In the genomic region with DNA sequence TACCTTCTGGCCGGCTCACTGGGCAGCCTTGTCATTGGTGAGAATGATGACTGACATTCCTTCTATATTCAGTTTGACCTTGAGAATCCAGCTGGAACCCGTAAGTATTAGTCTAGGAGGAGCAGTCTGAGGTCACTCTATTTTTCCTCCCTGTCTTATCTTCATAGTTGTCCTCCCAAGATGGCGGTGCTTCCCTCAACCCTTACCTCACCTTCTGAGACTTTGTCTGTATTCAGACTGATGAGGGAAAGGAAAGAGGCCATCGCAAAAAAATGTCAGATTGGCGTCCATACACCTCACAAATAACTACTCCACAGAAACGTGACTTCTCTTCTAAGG, we compare ENCODE assay signal across 1 cellular context.
TF ChIP-seq lines count a peak whose summit lies in the region.

No MANE protein-coding gene starts in this region.

TF ChIP-seq in K562, 482 proteins besides CTCF, POLR2A, EP300 and RAD21:
- TF ChIP-seq, protein P1, sequence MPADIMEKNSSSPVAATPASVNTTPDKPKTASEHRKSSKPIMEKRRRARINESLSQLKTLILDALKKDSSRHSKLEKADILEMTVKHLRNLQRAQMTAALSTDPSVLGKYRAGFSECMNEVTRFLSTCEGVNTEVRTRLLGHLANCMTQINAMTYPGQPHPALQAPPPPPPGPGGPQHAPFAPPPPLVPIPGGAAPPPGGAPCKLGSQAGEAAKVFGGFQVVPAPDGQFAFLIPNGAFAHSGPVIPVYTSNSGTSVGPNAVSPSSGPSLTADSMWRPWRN (IDR thresholded peaks at IDR 0.05; ENCODE audit: low read depth): no peak
- TF ChIP-seq DMBX1 (CRISPR knock-in tag; IDR thresholded peaks at IDR 0.05; ENCODE audit: borderline replicate concordance) (peak; percentile 39; the same call in 1 of the 2 replicates), ZNF224 (CRISPR knock-in tag; IDR thresholded peaks at IDR 0.05) (no peak), TCF7L2 (IDR thresholded peaks at IDR 0.05; ENCODE audit: low read depth, low read length) (no peak), ESRRA (IDR thresholded peaks at IDR 0.05; ENCODE audit: borderline replicate concordance, low read depth) (peak; percentile 86), HNRNPH1 (optimal IDR thresholded peaks at IDR 0.05; ENCODE audit: low read depth, low read length) (no peak), KAT7 (CRISPR knock-in tag; IDR thresholded peaks at IDR 0.05; ENCODE audit: borderline replicate concordance) (no peak), NFRKB (IDR thresholded peaks at IDR 0.05; ENCODE audit: low read depth) (0 out of 2 replicates have a peak, but pooled peaks have one; percentile 51), NR2C2 (CRISPR knock-in tag; IDR thresholded peaks at IDR 0.05) (no peak), NR2C2 (tag; IDR thresholded peaks at IDR 0.05) (0 out of 2 replicates have a peak, but pooled peaks have one; percentile 20), IFI16 (CRISPR knock-in tag; IDR thresholded peaks at IDR 0.05) (no peak), YY1 (IDR thresholded peaks at IDR 0.05; ENCODE audit: borderline replicate concordance in 1 of 3, control insufficient read depth in 1 of 3, extremely low read depth in 1 of 3, insufficient read depth in 3 of 3, insufficient read length in 1 of 3, insufficient replicate concordance in 2 of 3, low read depth in 1 of 3, low read length in 2 of 3) (peak in 1 of 3 experiments; percentile 65)
- TF ChIP-seq, protein P2, sequence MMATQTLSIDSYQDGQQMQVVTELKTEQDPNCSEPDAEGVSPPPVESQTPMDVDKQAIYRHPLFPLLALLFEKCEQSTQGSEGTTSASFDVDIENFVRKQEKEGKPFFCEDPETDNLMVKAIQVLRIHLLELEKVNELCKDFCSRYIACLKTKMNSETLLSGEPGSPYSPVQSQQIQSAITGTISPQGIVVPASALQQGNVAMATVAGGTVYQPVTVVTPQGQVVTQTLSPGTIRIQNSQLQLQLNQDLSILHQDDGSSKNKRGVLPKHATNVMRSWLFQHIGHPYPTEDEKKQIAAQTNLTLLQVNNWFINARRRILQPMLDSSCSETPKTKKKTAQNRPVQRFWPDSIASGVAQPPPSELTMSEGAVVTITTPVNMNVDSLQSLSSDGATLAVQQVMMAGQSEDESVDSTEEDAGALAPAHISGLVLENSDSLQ (IDR thresholded peaks at IDR 0.05): peak; percentile 51; the same call in 1 of the 2 replicates
- TF ChIP-seq, protein P3, sequence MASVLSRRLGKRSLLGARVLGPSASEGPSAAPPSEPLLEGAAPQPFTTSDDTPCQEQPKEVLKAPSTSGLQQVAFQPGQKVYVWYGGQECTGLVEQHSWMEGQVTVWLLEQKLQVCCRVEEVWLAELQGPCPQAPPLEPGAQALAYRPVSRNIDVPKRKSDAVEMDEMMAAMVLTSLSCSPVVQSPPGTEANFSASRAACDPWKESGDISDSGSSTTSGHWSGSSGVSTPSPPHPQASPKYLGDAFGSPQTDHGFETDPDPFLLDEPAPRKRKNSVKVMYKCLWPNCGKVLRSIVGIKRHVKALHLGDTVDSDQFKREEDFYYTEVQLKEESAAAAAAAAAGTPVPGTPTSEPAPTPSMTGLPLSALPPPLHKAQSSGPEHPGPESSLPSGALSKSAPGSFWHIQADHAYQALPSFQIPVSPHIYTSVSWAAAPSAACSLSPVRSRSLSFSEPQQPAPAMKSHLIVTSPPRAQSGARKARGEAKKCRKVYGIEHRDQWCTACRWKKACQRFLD (CRISPR knock-in tag; IDR thresholded peaks at IDR 0.05): peak; percentile 60; the same call in 1 of the 2 replicates
TF ChIP-seq in K562: peak in this region for 7.
